In genomic region chr12:129750426-129750825, GRCh38 we compare ENCODE assay signal across 27 cellular contexts.
"Had no signal": no experiment of that assay in that cellular context is flagged by ENCODE, and none has a peak within 500 bp of the region (broad histone marks: within the 10 kb centered on the region; RNA-seq: fewer than 3 reads in every experiment).

No MANE protein-coding gene starts in this region.

- H3K36me3 ChIP-seq: gastroesophageal sphincter, heart left ventricle, left lung, ovary, spleen, tibial artery, upper lobe of left lung had no signal

- H3K27me3 ChIP-seq: dorsolateral prefrontal cortex, foreskin keratinocyte, gastroesophageal sphincter, heart left ventricle, hepatocyte, left lung, ovary, spleen, testis, tibial artery, upper lobe of left lung had no signal

- H3K4me3 ChIP-seq: dorsolateral prefrontal cortex, gastroesophageal sphincter, heart left ventricle, hepatocyte, left lung, ovary, psoas muscle, skin epidermis, spleen, testis, tibial artery, upper lobe of left lung had no signal

- DNase-seq: dorsolateral prefrontal cortex; effector CD4-positive, alpha-beta T cell; endodermal cell; foreskin keratinocyte; heart left ventricle; left cardiac atrium; left lung; midbrain; naive thymus-derived CD4-positive, alpha-beta T cell; nucleus accumbens; ovary; posterior cingulate gyrus; psoas muscle; right cardiac atrium; spleen; stimulated activated CD4-positive, alpha-beta T cell treated with anti-CD3 and anti-CD28 coated beads, Interleukin-4, amount 100 ng/mL, for 4 hours; stimulated activated naive CD8-positive, alpha-beta T cell treated with anti-CD3 and anti-CD28 coated beads, Interleukin-15, Interleukin-2, amounts not matched to agents 100 U/mL and 50 U/mL, for 24 hours; substantia nigra; testis; tibial artery; upper lobe of left lung had no signal

- H3K9me3 ChIP-seq: heart left ventricle, left lung, ovary, psoas muscle, testis, tibial artery, upper lobe of left lung had no signal

- H3K27ac ChIP-seq: dorsolateral prefrontal cortex, epithelial cell of prostate, foreskin keratinocyte, gastroesophageal sphincter, heart left ventricle, hepatocyte, left lung, ovary, psoas muscle, skin epidermis, spleen, testis, tibial artery, upper lobe of left lung had no signal

- H3K4me1 ChIP-seq: foreskin keratinocyte, gastroesophageal sphincter, heart left ventricle, left lung, psoas muscle, spleen, testis, tibial artery, upper lobe of left lung had no signal

- ATAC-seq: esophagus mucosa; foreskin keratinocyte; gastroesophageal sphincter; heart left ventricle; left cardiac atrium; left lung; naive thymus-derived CD4-positive, alpha-beta T cell; psoas muscle; right cardiac atrium; stimulated activated memory B cell treated with anti-CD40 and anti-IgM and Interleukin-4, amounts not matched to agents 10 μg/mL and 1 μg/mL and 100 μg/mL, for 72 hours; stimulated activated naive CD8-positive, alpha-beta T cell treated with anti-CD3 and anti-CD28 coated beads, Interleukin-15, Interleukin-2, amounts not matched to agents 100 U/mL and 50 U/mL, for 24 hours had no signal
